In the genomic region with DNA sequence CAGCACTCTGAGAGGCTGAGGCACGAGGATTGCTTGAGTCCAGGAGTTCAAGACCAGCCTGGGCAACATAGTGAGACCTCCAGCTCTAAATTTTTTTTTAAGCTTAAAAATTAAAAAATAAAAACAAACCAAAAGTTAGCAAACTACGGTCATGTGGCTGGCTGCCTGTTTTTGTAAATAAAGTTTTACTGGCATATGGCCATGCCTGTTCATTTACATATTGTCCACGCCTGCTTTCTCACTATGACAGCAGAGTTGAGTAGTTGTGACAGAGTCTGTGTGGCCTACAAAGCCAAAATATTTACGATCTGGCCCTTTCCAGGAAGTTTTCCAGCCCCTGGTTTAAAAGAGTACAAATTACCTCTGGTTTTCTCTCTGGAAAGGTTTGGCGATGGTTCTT, we compare ENCODE assay signal across 1 cellular context.
TF ChIP-seq lines count a peak whose summit lies in the region.

No MANE protein-coding gene starts in this region.

TF ChIP-seq in GM12878, 131 proteins besides CTCF, POLR2A, EP300 and RAD21 (continued from another document):
- TF ChIP-seq HCFC1 (IDR thresholded peaks at IDR 0.05; ENCODE audit: low read length) (no peak), SUPT20H (IDR thresholded peaks at IDR 0.05; ENCODE audit: borderline replicate concordance, control insufficient read depth, low read depth, low read length) (no peak), POU2F2 (IDR thresholded peaks at IDR 0.05; ENCODE audit: borderline replicate concordance, low read depth, low read length) (peak; percentile 92; the same call in 2 of the 3 replicates), CHD1 (IDR thresholded peaks at IDR 0.05; ENCODE audit: low read depth, low read length) (no peak), ZZZ3 (IDR thresholded peaks at IDR 0.05; ENCODE audit: control insufficient read depth, insufficient read length, low read depth) (no peak), ZNF217 (IDR thresholded peaks at IDR 0.05) (0 out of 2 replicates have a peak, but pooled peaks have one; percentile 51), SIN3A (IDR thresholded peaks at IDR 0.05; ENCODE audit: low read depth, low read length) (no peak), SKIL (IDR thresholded peaks at IDR 0.05; ENCODE audit: low read depth, poor library complexity, severe bottlenecking) (peak; percentile 58), SMAD1 (IDR thresholded peaks at IDR 0.05; ENCODE audit: low read depth, partially characterized antibody) (peak; percentile 26), YY1 (IDR thresholded peaks at IDR 0.05; ENCODE audit: low read depth, low read length) (0 out of 2 replicates have a peak, but pooled peaks have one; percentile 21), ZNF24 (IDR thresholded peaks at IDR 0.05) (no peak), CREB1 (IDR thresholded peaks at IDR 0.05; ENCODE audit: low read depth) (peak; percentile 56; the same call in 1 of the 2 replicates), NR2F1 (conservative IDR thresholded peaks at IDR 0.05) (no peak), EZH2 (IDR thresholded peaks at IDR 0.05; ENCODE audit: borderline replicate concordance, control insufficient read depth, low read depth, low read length) (no peak), PKNOX1 (IDR thresholded peaks at IDR 0.05) (no peak)
